Comparison of ENCODE assay signal across 8 cellular contexts in genomic region chr2:44952806-44953685, GRCh38. TPM values are rescaled to one million over a fixed set of nuclear protein-coding genes. Genes with fewer than 3 reads are reported as not detected.
DNase-seq lines count a peak whose midpoint lies in the region; ATAC-seq and TF ChIP-seq lines count a peak whose summit lies in the region.

No MANE protein-coding gene starts in this region.

- H2AK5ac ChIP-seq in IMR-90 (ENCODE audit: low read depth, low read length): no peak overlapping the region

- no peaks in the 10 kb centered on the region for H3K36me3 Mint-ChIP-seq in nephron (ENCODE audit: low read depth)

- H3K9me3 ChIP-seq in IMR-90 (ENCODE audit: control insufficient read depth, insufficient read depth, low read length): no peaks in the 10 kb centered on the region

- H3K23ac ChIP-seq in IMR-90 (ENCODE audit: low read depth, low read length): no peak overlapping the region

- H2BK15ac ChIP-seq in IMR-90 (ENCODE audit: low read depth, low read length): no peak overlapping the region

- dilution Hi-C loops in IMR-90 (cut with HindIII; ENCODE audit: low sequenced_read_pairs, unreplicated experiment): no loop called here

- H3K9ac ChIP-seq in IMR-90 (ENCODE audit: low read depth, low read length): no peak overlapping the region

- no peak overlapping the region for H3K27ac Mint-ChIP-seq in nephron

- no peak for TF ChIP-seq CTCF in AG09309 (IDR thresholded peaks at IDR 0.05; ENCODE audit: control insufficient read depth, insufficient read depth, low read depth, low read length, missing control alignments)
- TF ChIP-seq CTCF in IMR-90 (conservative IDR thresholded peaks at IDR 0.05; ENCODE audit: low read depth, low read length): no peak
- no peak for TF ChIP-seq CTCF in nephron (IDR thresholded peaks at IDR 0.05; ENCODE audit: unreplicated experiment in 3 of 3)

- TF ChIP-seq POLR2A in IMR-90 (IDR thresholded peaks at IDR 0.05; ENCODE audit: low read depth, low read length): no peak

- ATAC-seq in IMR-90 (ENCODE audit: low read depth): no peak

- POLR2A ChIA-PET in IMR-90 (lab: Charles Lee; ENCODE audit: unreplicated experiment): no interaction called here

- no peaks in the 10 kb centered on the region for H3K4me1 ChIP-seq in IMR-90 (ENCODE audit: control insufficient read depth, insufficient read depth, low read length)

- CTCF ChIA-PET in IMR-90 (lab: Yijun Ruan, JAX): interaction anchor here (1.0 kb wide), 1 partner anchor 474 kb away, joined by 3 read pairs; no protein-coding TSS in a partner anchor

- H3K9me3 Mint-ChIP-seq in nephron: no peaks in the 10 kb centered on the region

- H4K91ac ChIP-seq in IMR-90 (ENCODE audit: insufficient read depth, low read depth, low read length): no peak overlapping the region

- no peak overlapping the region for H3K4ac ChIP-seq in IMR-90 (ENCODE audit: low read depth, low read length)

- peak overlapping the region; percentile 10 to 64 (median 36) for H3K4me3 Mint-ChIP-seq in nephron

- TF ChIP-seq RAD21 in IMR-90 (IDR thresholded peaks at IDR 0.05; ENCODE audit: low read length): no peak

- H3K56ac ChIP-seq in IMR-90 (ENCODE audit: extremely low read depth, insufficient read depth, low read length): no peak overlapping the region

- no peak overlapping the region for H3K14ac ChIP-seq in IMR-90 (replicated peaks; ENCODE audit: low read depth, low read length)

- no peak overlapping the region for H2BK20ac ChIP-seq in IMR-90 (ENCODE audit: low read depth, low read length)

- H2AK9ac ChIP-seq in IMR-90 (replicated peaks; ENCODE audit: low read depth, low read length, poor library complexity): no peak overlapping the region

- H3K4me3 ChIP-seq in AG09309 (ENCODE audit: control insufficient read depth, low read depth, low read length) (peak overlapping the region; percentile 15), IMR-90 (ENCODE audit: insufficient read depth, low read depth, low read length) (no peak overlapping the region)

- H3K18ac ChIP-seq in IMR-90 (ENCODE audit: low read depth, low read length): no peak overlapping the region

- 0% methylated on average over 7 of the region's 44 CpGs; no CpG with 5 or more reads in 1 of the 2 experiments for WGBS in IMR-90 (ENCODE audit: extremely low coverage in 2 of 2, insufficient read length in 1 of 2), 2 experiments

- no peak overlapping the region for H2BK120ac ChIP-seq in IMR-90 (ENCODE audit: low read depth, low read length)

- H3K27me3 Mint-ChIP-seq in nephron (ENCODE audit: low read depth): peaks cover 99% of the 10 kb centered on the region

- in situ Hi-C loops in IMR-90 (cut with MboI; ENCODE audit: low sequenced_read_pairs) (loop anchor here (10.0 to 25.0 kb wide), 2 partner anchors 466 to 558 kb away; no protein-coding TSS in a partner anchor), ACHN (cut with HindIII; ENCODE audit: low pct_ligation_motif_present, low pct_unique_long_range_greater_than_20kb, low sequenced_read_pairs) (no loop called here)

- no peaks in the 10 kb centered on the region for H4K20me1 ChIP-seq in IMR-90 (ENCODE audit: insufficient read depth, low read length)

- H3K36me3 ChIP-seq in IMR-90 (ENCODE audit: control insufficient read depth, insufficient read depth, low read length): no peaks in the 10 kb centered on the region

- H3K79me1 ChIP-seq in IMR-90 (ENCODE audit: low read depth in 1 of 2, low read length in 2 of 2): no peaks in the 10 kb centered on the region

- H2BK5ac ChIP-seq in IMR-90 (ENCODE audit: low read depth, low read length, poor library complexity, severe bottlenecking): no peak overlapping the region

- H3K4me1 Mint-ChIP-seq in nephron: peaks cover 45% of the 10 kb centered on the region

- H3K4me2 ChIP-seq in IMR-90 (ENCODE audit: low read depth, low read length): peak overlapping the region; percentile 44; the same call in 1 of the 2 replicates

- no peak overlapping the region for H4K8ac ChIP-seq in IMR-90 (ENCODE audit: low read depth in 2 of 2, low read length in 2 of 2)

- H3K27me3 ChIP-seq in IMR-90 (ENCODE audit: control insufficient read depth, insufficient read depth, low read length): peaks cover 79% of the 10 kb centered on the region

- no TSS peak for BruUV-seq in IMR-90 (replicated peaks; lab: Mats Ljungman, UMichigan)

- H3K27ac ChIP-seq in IMR-90 (ENCODE audit: insufficient read depth, low read length): no peak overlapping the region

- no peak overlapping the region for H4K5ac ChIP-seq in IMR-90 (ENCODE audit: low read depth, low read length)

- H2AFZ ChIP-seq in IMR-90 (replicated peaks; ENCODE audit: low read length, poor library complexity): peak overlapping the region; percentile 69

- H3K9me1 ChIP-seq in IMR-90 (ENCODE audit: insufficient read depth, low read length): no peaks in the 10 kb centered on the region

- intact Hi-C loops in IMR-90 (cut with micrococcal nuclease): loop anchor here (10.0 kb wide), 1 partner anchor 658 kb away; no protein-coding TSS in a partner anchor

- DNase-seq in AG09309 (ENCODE audit: low read depth) (no peak), IMR-90 (no peak), ecto neural progenitor cell (ENCODE audit: low spot score) (peak; percentile 59), NCI-H2196 treated with DMSO at 0.1 percent for 48 hours (lab: John Stamatoyannopoulos, UW; ENCODE audit: unreplicated experiment) (no peak), AG20443 (ENCODE audit: low spot score) (no peak), ACHN (no peak)
- no peak for DNase-seq in stimulated activated CD4-positive, alpha-beta T cell treated with anti-CD3 and anti-CD28 coated beads, Interleukin-4, amount 100 ng/mL, for 1 hour

TF ChIP-seq in IMR-90, 13 proteins besides CTCF, POLR2A, EP300 and RAD21:
- TF ChIP-seq MXI1 (IDR thresholded peaks at IDR 0.05; ENCODE audit: borderline replicate concordance, low read depth, low read length) (no peak), CHD1 (IDR thresholded peaks at IDR 0.05; ENCODE audit: low read depth, low read length) (no peak), RFX5 (IDR thresholded peaks at IDR 0.05; ENCODE audit: low read depth, low read length) (no peak), MAZ (IDR thresholded peaks at IDR 0.05; ENCODE audit: borderline replicate concordance, low read depth, low read length) (no peak)

RNA-seq across cellular contexts. Expression of gene SIX3, which starts 11.5 kb away (rescaled TPM):
- total RNA-seq in IMR-90 (2012; rRNA removed): not detected in 2 replicates
- not detected in 2 replicates for polyA plus RNA-seq in IMR-90 (2012; rRNA removed)
- not detected in 2 replicates for polyA plus RNA-seq in IMR-90 (2012; cell fraction: cytosol; rRNA removed)
- not detected in 2 replicates for polyA plus RNA-seq in IMR-90 (2012; cell fraction: nucleus; rRNA removed; ENCODE audit: low replicate concordance)

RNA-seq across cellular contexts. Expression of gene SIX2, which starts 56.2 kb away (rescaled TPM):
- total RNA-seq in IMR-90 (2012; rRNA removed): not detected in 2 replicates
- polyA plus RNA-seq in IMR-90 (2012; rRNA removed): not detected in 2 replicates
- polyA plus RNA-seq in IMR-90 (2012; cell fraction: cytosol; rRNA removed): not detected in 2 replicates
- polyA plus RNA-seq in IMR-90 (2012; cell fraction: nucleus; rRNA removed; ENCODE audit: low replicate concordance): not detected in 2 replicates
